Comparison of ENCODE assay signal across 20 cellular contexts in the genomic region with DNA sequence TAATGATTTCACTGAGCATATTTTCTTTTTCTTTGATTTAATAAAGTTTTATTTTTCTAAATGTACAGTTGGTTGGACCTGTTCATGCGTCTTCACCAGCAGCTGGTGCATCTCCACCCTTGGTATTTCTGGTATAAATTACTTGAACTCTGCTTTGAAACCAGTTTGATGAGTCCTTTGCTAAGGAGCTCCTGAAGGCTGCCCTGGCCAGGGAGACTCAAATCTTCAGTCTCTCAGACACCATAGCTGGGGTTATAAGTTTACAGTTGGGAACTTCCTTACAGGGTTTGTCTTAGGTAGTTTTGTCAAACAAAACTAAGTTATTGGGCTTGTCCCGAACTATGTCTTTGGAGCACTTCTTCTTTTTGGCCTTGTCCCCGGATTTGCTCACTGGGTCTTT.
"Had no signal": no experiment of that assay in that cellular context is flagged by ENCODE, and none has a peak within 500 bp of the region (broad histone marks: within the 10 kb centered on the region; RNA-seq: fewer than 3 reads in every experiment).

No MANE protein-coding gene starts in this region.

- H3K4me3 Mint-ChIP-seq: central memory CD8-positive, alpha-beta T cell; effector memory CD8-positive, alpha-beta T cell; immature natural killer cell; naive thymus-derived CD8-positive, alpha-beta T cell; stimulated activated memory B cell treated with anti-CD40 and anti-IgM and Interleukin-4, amounts not matched to agents 10 μg/mL and 1 μg/mL and 100 μg/mL, for 72 hours; stimulated activated naive CD8-positive, alpha-beta T cell treated with anti-CD3 and anti-CD28 coated beads, Interleukin-15, Interleukin-2, amounts not matched to agents 100 ng/mL and 50 ng/mL, for 24 hours; type B pancreatic cell had no signal

- H3K36me3 ChIP-seq: esophagus squamous epithelium, right atrium auricular region had no signal

- H3K27ac ChIP-seq: epithelial cell of prostate, testis had no signal

- H3K4me3 ChIP-seq: esophagus squamous epithelium, right atrium auricular region, testis had no signal

- H3K9me3 Mint-ChIP-seq: central memory CD8-positive, alpha-beta T cell; effector memory CD8-positive, alpha-beta T cell had no signal

- H3K27me3 Mint-ChIP-seq: central memory CD8-positive, alpha-beta T cell; effector memory CD8-positive, alpha-beta T cell; naive thymus-derived CD8-positive, alpha-beta T cell; stimulated activated memory B cell treated with anti-CD40 and anti-IgM and Interleukin-4, amounts not matched to agents 10 μg/mL and 1 μg/mL and 100 μg/mL, for 72 hours; stimulated activated naive CD8-positive, alpha-beta T cell treated with anti-CD3 and anti-CD28 coated beads, Interleukin-15, Interleukin-2, amounts not matched to agents 100 ng/mL and 50 ng/mL, for 24 hours; type B pancreatic cell had no signal

- H3K9me3 ChIP-seq: esophagus squamous epithelium, right atrium auricular region, testis had no signal

- FAIRE-seq: kidney, urothelium cell line had no signal

- ATAC-seq: effector memory CD8-positive, alpha-beta T cell; left cardiac atrium; naive thymus-derived CD8-positive, alpha-beta T cell; stimulated activated memory B cell treated with anti-CD40 and anti-IgM and Interleukin-4, amounts not matched to agents 10 μg/mL and 1 μg/mL and 100 μg/mL, for 72 hours had no signal

- DNase-seq: cortex of kidney; effector memory CD8-positive, alpha-beta T cell; esophagus squamous epithelium; foreskin fibroblast; immature natural killer cell; kidney; left cardiac atrium; mesendoderm; naive thymus-derived CD8-positive, alpha-beta T cell; stimulated activated CD4-positive, alpha-beta T cell treated with anti-CD3 and anti-CD28 coated beads, Interleukin-15, amount 100 ng/mL, for 24 hours; stimulated activated CD4-positive, alpha-beta T cell treated with anti-CD3 and anti-CD28 coated beads, Interleukin-1b, Interleukin-23, amount 100 ng/mL, for 48 hours; stimulated activated CD4-positive, alpha-beta T cell treated with anti-CD3 and anti-CD28 coated beads, Interleukin-4, amount 100 ng/mL, for 24 hours; testis had no signal

- H3K4me1 Mint-ChIP-seq: central memory CD8-positive, alpha-beta T cell; immature natural killer cell; naive thymus-derived CD8-positive, alpha-beta T cell; stimulated activated memory B cell treated with anti-CD40 and anti-IgM and Interleukin-4, amounts not matched to agents 10 μg/mL and 1 μg/mL and 100 μg/mL, for 72 hours had no signal

- H3K27me3 ChIP-seq: esophagus squamous epithelium, right atrium auricular region, testis had no signal

- H3K27ac Mint-ChIP-seq: effector memory CD8-positive, alpha-beta T cell; immature natural killer cell; naive thymus-derived CD8-positive, alpha-beta T cell; stimulated activated memory B cell treated with anti-CD40 and anti-IgM and Interleukin-4, amounts not matched to agents 10 μg/mL and 1 μg/mL and 100 μg/mL, for 72 hours; stimulated activated naive CD8-positive, alpha-beta T cell treated with anti-CD3 and anti-CD28 coated beads, Interleukin-15, Interleukin-2, amounts not matched to agents 100 ng/mL and 50 ng/mL, for 24 hours; type B pancreatic cell had no signal
